ENCODE assay signal across 8 cellular contexts in genomic region chr4:2243682-2244380, GRCh38. TPM values are rescaled to one million over a fixed set of nuclear protein-coding genes. Genes with fewer than 3 reads are reported as not detected.
DNase-seq lines count a peak whose midpoint lies in the region; ATAC-seq and TF ChIP-seq lines count a peak whose summit lies in the region.

No MANE protein-coding gene starts in this region.

- ATAC-seq in DND-41 (ENCODE audit: insufficient read depth, low read depth), result no peak
- peak; percentile 40 for ATAC-seq in left ventricle myocardium superior
- ATAC-seq in stimulated activated naive CD8-positive, alpha-beta T cell treated with anti-CD3 and anti-CD28 coated beads, Interleukin-15, amount 100 ng/mL, for 72 hours, result no peak
- no peak for ATAC-seq in HG03354 (IDR thresholded peaks at IDR 0.05; ENCODE audit: poor library complexity, severe bottlenecking, unreplicated experiment)
- ATAC-seq in GM19324 (IDR thresholded peaks at IDR 0.05; ENCODE audit: low FRiP score, unreplicated experiment), result no peak
- no peak for ATAC-seq in GM18511 (IDR thresholded peaks at IDR 0.05; ENCODE audit: unreplicated experiment)

- H3K9me3 Mint-ChIP-seq in stimulated activated naive CD8-positive, alpha-beta T cell treated with anti-CD3 and anti-CD28 coated beads, Interleukin-15, amount 100 ng/mL, for 72 hours, result no peaks in the 10 kb centered on the region

- peaks cover 49% of the 10 kb centered on the region for H3K4me1 Mint-ChIP-seq in stimulated activated naive CD8-positive, alpha-beta T cell treated with anti-CD3 and anti-CD28 coated beads, Interleukin-15, amount 100 ng/mL, for 72 hours

- intact Hi-C loops in left ventricle myocardium superior (cut with micrococcal nuclease), result no loop called here

- H4K20me1 ChIP-seq in DND-41 (ENCODE audit: insufficient read depth, low read length), result peaks cover 30% of the 10 kb centered on the region
- peaks cover 15% of the 10 kb centered on the region; the same call in 1 of the 2 replicates for H4K20me1 ChIP-seq in Karpas-422 (ENCODE audit: insufficient read depth, low read depth, low read length)

- peaks cover 21% of the 10 kb centered on the region for H3K36me3 ChIP-seq in DND-41 (ENCODE audit: insufficient read depth, low read length)
- H3K36me3 ChIP-seq in Karpas-422 (ENCODE audit: insufficient read depth, low read length), result peaks cover 9% of the 10 kb centered on the region; the same call in 1 of the 2 replicates

- peak overlapping the region; percentile 10 to 81 for H3K27ac Mint-ChIP-seq in stimulated activated naive CD8-positive, alpha-beta T cell treated with anti-CD3 and anti-CD28 coated beads, Interleukin-15, amount 100 ng/mL, for 72 hours

- TF ChIP-seq CTCF in DND-41 (IDR thresholded peaks at IDR 0.05; ENCODE audit: borderline replicate concordance, extremely low read depth, low read length, poor library complexity, severe bottlenecking), result peak; percentile 25

- no peaks in the 10 kb centered on the region for H3K9me2 ChIP-seq in Karpas-422 (replicated peaks; ENCODE audit: insufficient read depth, low read length)

- H3K9me3 ChIP-seq in DND-41 (ENCODE audit: insufficient read depth, low read length, severe bottlenecking), result no peaks in the 10 kb centered on the region
- no peaks in the 10 kb centered on the region for H3K9me3 ChIP-seq in Karpas-422 (ENCODE audit: low read length)

- H3K4me3 ChIP-seq in DND-41 (ENCODE audit: low read depth in 1 of 2, low read length in 2 of 2) (no peak overlapping the region), Karpas-422 (ENCODE audit: low read length) (no peak overlapping the region)

- H3K4me1 ChIP-seq in DND-41 (ENCODE audit: insufficient read depth, low read length) (peaks cover 27% of the 10 kb centered on the region), Karpas-422 (ENCODE audit: low read length) (peaks cover 45% of the 10 kb centered on the region)

- no peaks in the 10 kb centered on the region for H3K27me3 Mint-ChIP-seq in stimulated activated naive CD8-positive, alpha-beta T cell treated with anti-CD3 and anti-CD28 coated beads, Interleukin-15, amount 100 ng/mL, for 72 hours

- DNase-seq in DND-41, result no peak
- peak; percentile 72 for DNase-seq in Karpas-422
- DNase-seq in activated CD8-positive, alpha-beta memory T cell treated with anti-CD3 and anti-CD28 coated beads, Interleukin-2, amount 50 U/mL, for 48 hours, result peak; percentile 53
- peak; percentile 53 for DNase-seq in left ventricle myocardium superior
- peak in 1 of 2 donors; percentile 12 for DNase-seq in stimulated activated naive CD8-positive, alpha-beta T cell treated with anti-CD3 and anti-CD28 coated beads, Interleukin-15, amount 100 ng/mL, for 72 hours

- H3K9ac ChIP-seq in DND-41 (ENCODE audit: low read depth, low read length) (no peak overlapping the region), Karpas-422 (ENCODE audit: low read length) (peak overlapping the region; percentile 4)

- H3K79me2 ChIP-seq in DND-41 (ENCODE audit: insufficient read depth, low read length), result peaks cover 30% of the 10 kb centered on the region
- peaks cover 30% of the 10 kb centered on the region for H3K79me2 ChIP-seq in Karpas-422 (ENCODE audit: low read length)

- H3K27ac ChIP-seq in DND-41 (ENCODE audit: low read length) (no peak overlapping the region), Karpas-422 (ENCODE audit: low read length) (peak overlapping the region; percentile 61)

- H2AFZ ChIP-seq in DND-41 (ENCODE audit: low read depth, low read length) (no peak overlapping the region), Karpas-422 (ENCODE audit: low read length) (0 out of 2 replicates have a peak overlapping the region, but pooled peaks have one; percentile 33)

- H3K4me2 ChIP-seq in DND-41 (ENCODE audit: insufficient read depth, low read length) (no peak overlapping the region), Karpas-422 (ENCODE audit: low read depth, low read length, poor library complexity, severe bottlenecking) (peak overlapping the region; percentile 25)

- H3K27me3 ChIP-seq in DND-41 (ENCODE audit: insufficient read depth, low read length, poor library complexity) (no peaks in the 10 kb centered on the region), Karpas-422 (ENCODE audit: low read length) (no peaks in the 10 kb centered on the region)

- H3K4me3 Mint-ChIP-seq in stimulated activated naive CD8-positive, alpha-beta T cell treated with anti-CD3 and anti-CD28 coated beads, Interleukin-15, amount 100 ng/mL, for 72 hours, result peak overlapping the region in 1 of 2 donors; percentile 34

RNA-seq across cellular contexts. Expression of gene HAUS3, which starts 1.9 kb away (rescaled TPM):
- 13.7 and 14.6 TPM in 2 replicates for total RNA-seq in Karpas-422 (2014; rRNA removed; shearing (Covaris generic); ENCODE audit: low replicate concordance)
- 8.2 TPM for total RNA-seq in left ventricle myocardium superior

RNA-seq across cellular contexts. Expression of gene POLN, which starts 1.9 kb away (rescaled TPM):
- total RNA-seq in Karpas-422 (2014; rRNA removed; shearing (Covaris generic); ENCODE audit: low replicate concordance), result 2.7 and 4.3 TPM in 2 replicates
- total RNA-seq in left ventricle myocardium superior, result 1.9 TPM

RNA-seq across cellular contexts. Expression of gene MXD4, which starts 18.1 kb away (rescaled TPM):
- 33.2 and 73.9 TPM in 2 replicates for total RNA-seq in Karpas-422 (2014; rRNA removed; shearing (Covaris generic); ENCODE audit: low replicate concordance)
- 44.0 TPM for total RNA-seq in left ventricle myocardium superior
